In the genomic region with DNA sequence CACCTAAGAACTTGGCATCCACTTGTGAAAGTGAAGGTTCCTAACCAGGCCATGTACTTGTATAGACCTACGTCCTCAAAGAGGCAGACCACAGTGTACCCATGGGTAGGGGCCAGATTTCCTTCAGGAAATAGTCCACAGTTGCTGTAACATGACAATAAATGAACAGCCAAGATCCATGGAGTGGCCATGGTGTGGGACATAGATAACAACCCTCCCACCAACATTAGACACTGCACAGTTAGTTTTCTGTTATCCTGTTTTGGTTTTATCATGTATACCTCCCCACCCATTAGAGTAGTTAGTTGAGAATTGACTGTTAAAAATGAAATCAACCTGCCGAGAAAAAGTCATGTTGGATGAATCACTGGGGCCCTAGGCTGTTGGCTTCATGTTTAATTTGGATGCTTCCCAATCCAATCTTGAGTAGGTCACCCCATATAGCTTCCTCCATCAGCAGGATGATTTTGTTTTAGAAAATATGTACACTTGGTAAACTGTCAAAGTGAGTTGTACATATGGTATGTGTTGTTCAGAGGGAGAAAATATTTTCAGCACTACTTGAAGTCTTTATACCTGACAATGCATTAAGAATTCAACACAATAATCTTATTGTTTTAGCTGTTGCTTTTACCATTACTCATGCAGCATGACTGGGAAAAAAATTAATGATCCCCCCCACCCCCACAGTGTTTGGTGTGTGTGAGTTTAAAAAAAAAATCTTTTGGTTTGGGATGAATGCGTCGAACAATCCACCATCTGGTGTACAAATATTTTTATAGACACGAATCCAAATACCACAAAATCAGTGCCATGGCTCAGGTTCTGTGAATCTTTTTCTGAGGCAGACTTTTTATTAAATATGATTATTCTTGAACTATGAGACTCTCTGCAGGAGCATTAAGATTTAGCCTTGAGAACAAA, we compare ENCODE assay signal across 8 cellular contexts.
DNase-seq lines count a peak whose midpoint lies in the region; ATAC-seq and TF ChIP-seq lines count a peak whose summit lies in the region.

No MANE protein-coding gene starts in this region.

- peak overlapping the region; percentile 67 for H3K9ac ChIP-seq in GM23248
- no peak overlapping the region for H3K9ac ChIP-seq in skeletal muscle tissue (ENCODE audit: low read depth in 1 of 3, low read length in 3 of 3)

- H3K79me2 ChIP-seq in GM23248 (ENCODE audit: insufficient read depth) = peaks cover 11% of the 10 kb centered on the region

- H3K4me2 ChIP-seq in GM23248 (ENCODE audit: unreplicated experiment) = peak overlapping the region; percentile 92

- H3K27ac ChIP-seq in GM23248 (peak overlapping the region; percentile 87), skeletal muscle tissue (ENCODE audit: low read depth, low read length) (peak overlapping the region; percentile 34)

- WGBS in GM23248 (ENCODE audit: low coverage in 1 of 2, low lambda C conversion rate in 2 of 2, missing lambda C conversion rate in 2 of 2), 2 experiments = 0 to 4% methylated on average over 5 of the region's 5 CpGs

- peaks cover 62% of the 10 kb centered on the region for H3F3A ChIP-seq in GM23248 (ENCODE audit: insufficient read depth)

- H3K9me2 ChIP-seq in GM23248 (ENCODE audit: insufficient read depth) = no peaks in the 10 kb centered on the region

- H4K20me1 ChIP-seq in GM23248 (ENCODE audit: insufficient read depth) = no peaks in the 10 kb centered on the region

- no peak overlapping the region for H2AFZ ChIP-seq in GM23248

- no peak for ATAC-seq in GM21737 (IDR thresholded peaks at IDR 0.05; ENCODE audit: unreplicated experiment)

- H3K27me3 ChIP-seq in GM23248 (replicated peaks; ENCODE audit: insufficient read depth) = no peaks in the 10 kb centered on the region
- no peaks in the 10 kb centered on the region for H3K27me3 ChIP-seq in skeletal muscle tissue (ENCODE audit: control insufficient read depth in 3 of 3, insufficient read depth in 3 of 3, low read length in 3 of 3)

- no peak for TF ChIP-seq CTCF in fibroblast of villous mesenchyme (IDR thresholded peaks at IDR 0.05; ENCODE audit: insufficient read depth, low read depth, low read length)

- H3K36me3 ChIP-seq in GM23248 (ENCODE audit: low read depth) = no peaks in the 10 kb centered on the region
- no peaks in the 10 kb centered on the region for H3K36me3 ChIP-seq in skeletal muscle tissue (ENCODE audit: control insufficient read depth in 3 of 3, insufficient read depth in 3 of 3, low read length in 3 of 3)

- peak; percentile 99 for DNase-seq in GM23248
- DNase-seq in SW 1271 (lab: John Stamatoyannopoulos, UW) = peak; percentile 85 to 97
- peak; percentile 92 for DNase-seq in fibroblast of villous mesenchyme (ENCODE audit: low read depth)
- DNase-seq in anterior cingulate cortex (lab: John Stamatoyannopoulos, UW) = no peak
- no peak for DNase-seq in activated T-cell treated with anti-CD3 and anti-CD28 coated beads for 4 hours
- DNase-seq in NCI-H1436 (lab: John Stamatoyannopoulos, UW) = no peak

- peaks cover 87% of the 10 kb centered on the region for H3K4me1 ChIP-seq in GM23248 (ENCODE audit: insufficient read depth)
- H3K4me1 ChIP-seq in skeletal muscle tissue (ENCODE audit: control insufficient read depth in 3 of 3, insufficient read depth in 3 of 3, low read length in 3 of 3) = peaks cover 16 to 23% (median 21%) of the 10 kb centered on the region in 3 donors

- H3K9me3 ChIP-seq in GM23248 (ENCODE audit: low read depth) = no peaks in the 10 kb centered on the region
- H3K9me3 ChIP-seq in skeletal muscle tissue (ENCODE audit: control insufficient read depth in 3 of 3, low read length in 3 of 3) = no peaks in the 10 kb centered on the region

- H3K4me3 ChIP-seq in GM23248 = peak overlapping the region; percentile 55
- H3K4me3 ChIP-seq in fibroblast of villous mesenchyme (ENCODE audit: low read depth, low read length) = no peak overlapping the region
- H3K4me3 ChIP-seq in skeletal muscle tissue (ENCODE audit: low read length in 3 of 3) = no peak overlapping the region

- in situ Hi-C loops in GM23248 (cut with MboI) = loop anchor here (25.0 kb wide), 1 partner anchor 438 kb away; the partner anchor contains the start of gene DNTTIP2

Comparison
In these comparisons a context has a peak if more than half of its experiments do, and no peak if none do; other contexts are left out.
1. DNase-seq: peak in GM23248 (single experiment), SW 1271 (2 of 2) and fibroblast of villous mesenchyme (single experiment); none in anterior cingulate cortex (0 of 58), activated T-cell treated with anti-CD3 and anti-CD28 coated beads for 4 hours (single experiment) and NCI-H1436 (single experiment).